Comparison of ENCODE assay signal across 19 cellular contexts in genomic region chr9:14294659-14295058, GRCh38. TPM values are rescaled to one million over a fixed set of nuclear protein-coding genes. Genes with fewer than 3 reads are reported as not detected.
DNase-seq lines count a peak whose midpoint lies in the region; ATAC-seq, FAIRE-seq and TF ChIP-seq lines count a peak whose summit lies in the region.
"Had no signal": no experiment of that assay in that cellular context is flagged by ENCODE, and none has a peak within 500 bp of the region (broad histone marks: within the 10 kb centered on the region; RNA-seq: fewer than 3 reads in every experiment).

No MANE protein-coding gene starts in this region.

- DNase-seq in left ventricle myocardium inferior = no peak
- DNase-seq in cardiac septum (ENCODE audit: low spot score) = no peak
- DNase-seq in left lobe of liver (ENCODE audit: low spot score) = peak; percentile 63
- peak in 1 of 6 donors; percentile 45 for DNase-seq in pancreas
- DNase-seq in aorta = no peak
- no peak for DNase-seq in ACHN
- DNase-seq in anterior cingulate cortex (lab: John Stamatoyannopoulos, UW) = no peak
- no peak for DNase-seq in stimulated activated CD4-positive, alpha-beta T cell treated with anti-CD3 and anti-CD28 coated beads, Interleukin-4, amount 100 ng/mL, for 4 hours
- DNase-seq: C1 segment of cervical spinal cord, DMS 273 treated with DMSO at 0.1 percent for 48 hours, GF-D8, KBM-7, MV-4-11, NCI-H1436, NCI-H2029 treated with DMSO at 0.1 percent for 48 hours, PC-3 had no signal

- TF ChIP-seq CTCF in left ventricle myocardium inferior (IDR thresholded peaks at IDR 0.05; ENCODE audit: borderline replicate concordance) (no peak), pancreas (IDR thresholded peaks at IDR 0.05) (no peak)

- ATAC-seq in left lobe of liver (peak; percentile 74), pancreas (peak; percentile 79 to 89 (median 86)), aorta (ENCODE audit: low FRiP score) (peak; percentile 26)
- ATAC-seq: PC-3 had no signal

- no peak for FAIRE-seq in pancreas (lab: Jason Lieb, UNC)
- FAIRE-seq: GM12892, H1 had no signal

- H3K4me1 ChIP-seq in left ventricle myocardium inferior (peaks cover 82% of the 10 kb centered on the region), pancreas (peaks cover 29 to 76% (median 72%) of the 10 kb centered on the region in 3 donors), aorta (ENCODE audit: control insufficient read depth in 1 of 2, insufficient read depth in 2 of 2, low read length in 2 of 2) (peaks cover 0 to 6% of the 10 kb centered on the region in 2 donors)

- H3K27ac ChIP-seq in left ventricle myocardium inferior (replicated peaks) (peak overlapping the region; percentile 51), pancreas (peak overlapping the region; percentile 54 to 93 (median 64)), aorta (ENCODE audit: low read depth in 1 of 2, low read length in 2 of 2) (no peak overlapping the region)
- H3K27ac ChIP-seq: RWPE1 had no signal

- no peaks in the 10 kb centered on the region for H3K36me3 ChIP-seq in left ventricle myocardium inferior
- no peaks in the 10 kb centered on the region for H3K36me3 ChIP-seq in pancreas
- H3K36me3 ChIP-seq in aorta (ENCODE audit: control insufficient read depth in 1 of 2, insufficient read depth in 2 of 2, low read length in 1 of 2) = no peaks in the 10 kb centered on the region

- in situ Hi-C loops in ACHN (cut with HindIII; ENCODE audit: low pct_ligation_motif_present, low pct_unique_long_range_greater_than_20kb, low sequenced_read_pairs) = no loop called here

- 11 to 14% methylated on average over 8 of the region's 8 CpGs for WGBS in pancreas, 2 donors
- WGBS in aorta, 2 donors = 78 to 85% methylated on average over 8 of the region's 8 CpGs

- H3K27me3 ChIP-seq in left ventricle myocardium inferior (ENCODE audit: low read depth) = no peaks in the 10 kb centered on the region
- no peaks in the 10 kb centered on the region for H3K27me3 ChIP-seq in pancreas
- no peaks in the 10 kb centered on the region for H3K27me3 ChIP-seq in aorta (ENCODE audit: control insufficient read depth in 1 of 2, insufficient read depth in 2 of 2, low read length in 1 of 2)

- H3K9me3 ChIP-seq in left ventricle myocardium inferior (replicated peaks) (no peaks in the 10 kb centered on the region), pancreas (no peaks in the 10 kb centered on the region), aorta (ENCODE audit: control insufficient read depth, low read length) (no peaks in the 10 kb centered on the region)

- intact Hi-C loops in left ventricle myocardium inferior (cut with micrococcal nuclease) (no loop called here), cardiac septum (cut with DNase I) (no loop called here), pancreas (cut with DNase I) (no loop called here), aorta (cut with DNase I) (no loop called here)

- H3K4me3 ChIP-seq in left ventricle myocardium inferior (no peak overlapping the region), pancreas (peak overlapping the region in 2 of 4 donors; percentile 4 to 25), aorta (ENCODE audit: low read length in 2 of 2) (no peak overlapping the region)

RNA-seq across cellular contexts. Expression of gene NFIB, which starts 19.3 kb away (rescaled TPM):
- 110 TPM for total RNA-seq in left ventricle myocardium inferior
- 129 TPM for total RNA-seq in cardiac septum
- 38.4 TPM for total RNA-seq in left lobe of liver
- total RNA-seq in pancreas = 10 to 100 TPM; 40.9 to 65.0 (median 53.0) TPM
- 1 to 10 TPM; 8.9 to 10.0 TPM for polyA plus RNA-seq in pancreas
- 100 to 1,000 TPM; 160 to 278 TPM for total RNA-seq in aorta
- polyA plus RNA-seq in aorta = 10 to 100 TPM; 10.8 to 17.6 TPM

Comparison
In these comparisons a context has a peak if more than half of its experiments do, and no peak if none do; other contexts are left out.
1. H3K27ac ChIP-seq: peak in left ventricle myocardium inferior (single experiment) and pancreas (4 of 4); none in aorta (0 of 2).
2. ATAC-seq: peak in every context shown above with its lines; median percentile 86 in pancreas; 74 in left lobe of liver; 26 in aorta.